In the genomic region with DNA sequence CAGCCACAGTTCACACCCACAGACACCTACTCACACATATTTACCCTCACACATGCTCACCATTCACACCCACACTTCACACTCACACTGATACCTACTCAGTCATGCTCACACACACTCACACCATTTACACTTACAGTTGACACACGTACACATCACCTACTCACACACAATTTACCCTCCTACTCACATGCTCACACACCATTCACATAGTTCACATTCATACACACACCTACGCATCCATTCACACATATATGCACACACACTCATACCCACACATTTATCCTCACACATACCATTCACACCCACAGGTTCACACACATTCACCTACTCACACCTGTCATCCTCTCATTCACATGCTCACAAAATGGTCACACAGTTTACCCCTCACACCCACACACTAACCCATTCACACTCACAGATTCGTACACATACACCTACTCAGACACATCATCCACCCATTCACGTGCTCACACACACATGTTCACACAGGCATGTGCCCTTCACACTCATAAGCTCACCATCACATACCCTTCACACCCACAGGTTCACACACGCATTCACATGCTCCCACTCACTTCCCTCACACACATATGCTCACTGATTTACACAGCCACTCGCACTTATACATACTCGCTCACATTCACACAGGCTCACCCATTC, we compare ENCODE assay signal across 1 cellular context.
TF ChIP-seq lines count a peak whose summit lies in the region.

No MANE protein-coding gene starts in this region.

TF ChIP-seq in H1, 55 proteins besides CTCF, POLR2A, EP300 and RAD21:
- no peak for TF ChIP-seq POLR2AphosphoS5 (IDR thresholded peaks at IDR 0.05; ENCODE audit: low read depth, low read length)
